In the genomic region with DNA sequence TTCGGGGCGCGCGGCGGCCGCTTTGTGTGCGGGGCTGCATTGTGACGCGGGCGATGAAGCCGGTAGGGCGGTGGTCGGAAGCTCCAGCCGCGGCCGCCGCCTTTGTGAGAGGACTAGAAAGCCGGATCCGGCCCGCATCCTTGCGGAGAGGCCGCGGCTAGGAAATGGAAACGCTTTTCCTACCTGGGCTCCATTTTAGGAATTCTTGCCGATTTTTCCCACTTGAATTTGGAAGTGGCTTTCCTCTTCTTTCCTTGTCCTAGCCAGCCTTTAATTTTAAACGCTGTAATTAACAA, we compare ENCODE assay signal across 8 cellular contexts. TPM values are rescaled to one million over a fixed set of nuclear protein-coding genes. Genes with fewer than 3 reads are reported as not detected.
DNase-seq lines count a peak whose midpoint lies in the region; ATAC-seq and TF ChIP-seq lines count a peak whose summit lies in the region.

No MANE protein-coding gene starts in this region.

- H3K9me3 ChIP-seq in thoracic aorta, result no peaks in the 10 kb centered on the region

- no peaks in the 10 kb centered on the region for H3K27me3 ChIP-seq in thoracic aorta (replicated peaks; ENCODE audit: insufficient read depth)

- peak overlapping the region; percentile 99 for H3K27ac Mint-ChIP-seq in activated naive CD4-positive, alpha-beta T cell treated with anti-CD3 and anti-CD28 coated beads, Interleukin-2, amount 10 ng/mL, durations not matched to agents 7 days and 5 days

- DNase-seq in activated naive CD4-positive, alpha-beta T cell treated with anti-CD3 and anti-CD28 coated beads, Interleukin-2, amount 10 ng/mL, durations not matched to agents 7 days and 5 days, result no peak
- DNase-seq in activated naive CD4-positive, alpha-beta T cell (lab: John Stamatoyannopoulos, UW), result no peak
- no peak for DNase-seq in left colon
- DNase-seq in thoracic aorta (ENCODE audit: low spot score), result no peak
- DNase-seq in putamen (ENCODE audit: low spot score), result no peak
- DNase-seq in NCI-H128 (lab: John Stamatoyannopoulos, UW; ENCODE audit: unreplicated experiment), result no peak

- CTCF ChIA-PET in activated naive CD4-positive, alpha-beta T cell treated with anti-CD3 and anti-CD28 coated beads, Interleukin-2, amount 10 ng/mL, durations not matched to agents 7 days and 5 days (lab: Charles Lee), result interaction anchor here (1.2 to 2.7 kb wide), 2 partner anchors 20 to 116 kb away, joined by 3 to 8 read pairs; no protein-coding TSS in a partner anchor

- peak overlapping the region; percentile 96 for H3K4me3 ChIP-seq in thoracic aorta

- ATAC-seq in left colon (peak; percentile 26), thoracic aorta (ENCODE audit: insufficient number of reproducible peaks, low FRiP score, low read depth) (no peak), GM19463 (IDR thresholded peaks at IDR 0.05; ENCODE audit: unreplicated experiment) (no peak)

- TF ChIP-seq CTCF in thoracic aorta (IDR thresholded peaks at IDR 0.05), result no peak

- peaks cover 14% of the 10 kb centered on the region for H3K27me3 Mint-ChIP-seq in activated naive CD4-positive, alpha-beta T cell treated with anti-CD3 and anti-CD28 coated beads, Interleukin-2, amount 10 ng/mL, durations not matched to agents 7 days and 5 days

- H3K4me1 ChIP-seq in thoracic aorta (ENCODE audit: control insufficient read depth in 1 of 2, low read depth in 2 of 2), result peaks cover 6 to 28% of the 10 kb centered on the region in 2 donors

- peaks cover 34% of the 10 kb centered on the region for H3K4me1 Mint-ChIP-seq in activated naive CD4-positive, alpha-beta T cell treated with anti-CD3 and anti-CD28 coated beads, Interleukin-2, amount 10 ng/mL, durations not matched to agents 7 days and 5 days

- H3K4me3 Mint-ChIP-seq in activated naive CD4-positive, alpha-beta T cell treated with anti-CD3 and anti-CD28 coated beads, Interleukin-2, amount 10 ng/mL, durations not matched to agents 7 days and 5 days, result peak overlapping the region; percentile 97

- no peaks in the 10 kb centered on the region for H3K9me3 Mint-ChIP-seq in activated naive CD4-positive, alpha-beta T cell treated with anti-CD3 and anti-CD28 coated beads, Interleukin-2, amount 10 ng/mL, durations not matched to agents 7 days and 5 days

- peak overlapping the region; percentile 96 for H3K27ac ChIP-seq in angular gyrus (ENCODE audit: low read depth, low read length)
- H3K27ac ChIP-seq in thoracic aorta, result peak overlapping the region; percentile 98 to 99

- H3K36me3 Mint-ChIP-seq in activated naive CD4-positive, alpha-beta T cell treated with anti-CD3 and anti-CD28 coated beads, Interleukin-2, amount 10 ng/mL, durations not matched to agents 7 days and 5 days, result peaks cover 60% of the 10 kb centered on the region

- no peaks in the 10 kb centered on the region for H3K36me3 ChIP-seq in thoracic aorta

- intact Hi-C loops in left colon (cut with DNase I, micrococcal nuclease), result loop anchor here in 1 of 2 donors (10.0 kb wide), 1 partner anchor 509 kb away; no protein-coding TSS in a partner anchor

RNA-seq across cellular contexts. Expression of a gene that starts 0.7 kb away (rescaled TPM):
- total RNA-seq in left colon, result 1,000 to 10,000 TPM; 4,840 to 5,007 TPM
- total RNA-seq in thoracic aorta, result 1,000 to 10,000 TPM; 3,886 to 3,920 TPM
